Comparison of ENCODE assay signal across 26 cellular contexts in the genomic region with DNA sequence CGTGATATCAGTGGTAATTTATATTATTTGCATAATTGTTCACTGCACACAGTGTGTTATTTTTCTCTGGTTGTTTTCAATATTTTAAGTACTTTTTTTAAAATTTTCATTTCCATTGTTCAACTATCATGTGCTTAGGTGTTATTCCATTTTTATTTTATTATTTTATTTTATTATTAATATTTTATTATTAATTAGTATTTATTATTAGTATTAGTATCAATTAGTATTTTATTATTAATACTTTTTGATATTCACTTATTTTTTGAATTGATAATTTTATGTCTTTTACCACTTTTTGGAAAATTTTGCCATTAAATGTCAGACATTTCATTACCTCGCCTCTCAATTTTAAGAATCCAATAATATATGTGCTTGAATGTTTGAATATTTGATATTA.
"Had no signal": no experiment of that assay in that cellular context is flagged by ENCODE, and none has a peak within 500 bp of the region (broad histone marks: within the 10 kb centered on the region; RNA-seq: fewer than 3 reads in every experiment).

No MANE protein-coding gene starts in this region.

- H3K9me3 ChIP-seq: neutrophil, right atrium auricular region, right lobe of liver, testis, thyroid gland, transverse colon, upper lobe of left lung, vagina had no signal

- H3K9ac ChIP-seq: neural progenitor cell had no signal

- DNase-seq: hippocampal formation; left colon; left lung; mesendoderm; naive B cell; natural killer cell; nephron progenitor cell; occipital lobe; right lobe of liver; stimulated activated CD4-positive, alpha-beta T cell treated with anti-CD3 and anti-CD28 coated beads, Interleukin-12 subunit alpha, Interleukin-12 subunit beta, amount 100 ng/mL, for 4 hours; stimulated activated CD4-positive, alpha-beta T cell treated with anti-CD3 and anti-CD28 coated beads, Interleukin-15, amount 100 ng/mL, for 24 hours; stimulated activated CD4-positive, alpha-beta T cell treated with anti-CD3 and anti-CD28 coated beads, Interleukin-2, amount 100 ng/mL, for 24 hours; stimulated activated CD4-positive, alpha-beta T cell treated with anti-CD3 and anti-CD28 coated beads, Interleukin-4, amount 100 ng/mL, for 1 hour; stimulated activated naive B cell treated with anti-CD40 and anti-IgM and Interleukin-4, amounts not matched to agents 10 μg/mL and 1 μg/mL and 100 μg/mL, for 72 hours; stimulated activated naive CD8-positive, alpha-beta T cell treated with anti-CD3 and anti-CD28 coated beads, Interleukin-15, Interleukin-2, amounts not matched to agents 100 U/mL and 50 U/mL, for 24 hours; stomach; testis; thyroid gland; transverse colon; upper lobe of left lung had no signal

- FAIRE-seq: keratinocyte had no signal

- H3K27ac ChIP-seq: left lung, neural progenitor cell, neutrophil, right atrium auricular region, right lobe of liver, stomach, testis, thyroid gland, transverse colon, upper lobe of left lung, vagina had no signal

- H3K27me3 ChIP-seq: left lung, neural progenitor cell, neutrophil, right atrium auricular region, right lobe of liver, stomach, testis, thyroid gland, transverse colon, upper lobe of left lung, vagina had no signal

- H3K36me3 ChIP-seq: left lung, neural progenitor cell, neutrophil, right atrium auricular region, right lobe of liver, stomach, thyroid gland, transverse colon, upper lobe of left lung, vagina had no signal

- H3K4me1 ChIP-seq: left lung, neural progenitor cell, right atrium auricular region, right lobe of liver, stomach, testis, thyroid gland, transverse colon, upper lobe of left lung, vagina had no signal

- H3K4me3 ChIP-seq: left lung, lung, neural progenitor cell, right atrium auricular region, right lobe of liver, stomach, testis, thyroid gland, transverse colon, upper lobe of left lung, vagina had no signal

- H3K4me2 ChIP-seq: neural progenitor cell had no signal

- ATAC-seq: left colon; left lung; natural killer cell; right lobe of liver; stimulated activated naive B cell treated with anti-CD40 and anti-IgM and Interleukin-4, amounts not matched to agents 10 μg/mL and 1 μg/mL and 100 μg/mL, for 72 hours; stimulated activated naive CD8-positive, alpha-beta T cell treated with anti-CD3 and anti-CD28 coated beads, Interleukin-15, Interleukin-2, amounts not matched to agents 100 U/mL and 50 U/mL, for 24 hours had no signal
